Comparison of ENCODE assay signal across 1 cellular context in the genomic region with DNA sequence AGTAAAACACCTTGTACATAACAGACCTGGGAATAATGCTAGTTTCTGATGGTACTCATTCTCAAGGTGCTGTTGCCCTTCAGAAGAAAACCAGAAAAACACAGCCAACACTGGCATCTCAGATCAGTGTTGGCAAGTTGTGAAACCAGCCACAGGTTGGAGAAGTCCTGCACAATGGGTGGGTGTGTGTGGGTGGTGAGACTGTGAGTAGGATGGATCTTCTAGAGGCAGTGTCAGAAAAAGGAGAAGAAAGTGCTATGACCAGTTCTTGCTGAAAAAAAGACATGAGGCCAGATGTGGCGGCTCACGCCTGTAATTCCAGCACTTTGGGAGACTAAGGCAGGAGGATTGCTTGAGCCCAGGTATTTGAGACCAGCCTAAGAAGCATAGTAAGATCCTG.
TF ChIP-seq lines count a peak whose summit lies in the region.

No MANE protein-coding gene starts in this region.

TF ChIP-seq in K562, 482 proteins besides CTCF, POLR2A, EP300 and RAD21:
- TF ChIP-seq OTX1 (CRISPR knock-in tag; IDR thresholded peaks at IDR 0.05) = no peak
- no peak for TF ChIP-seq SIN3A (IDR thresholded peaks at IDR 0.05; ENCODE audit: borderline replicate concordance in 2 of 2, control insufficient read depth in 1 of 2, low read depth in 2 of 2, low read length in 2 of 2)
- TF ChIP-seq, protein P1, sequence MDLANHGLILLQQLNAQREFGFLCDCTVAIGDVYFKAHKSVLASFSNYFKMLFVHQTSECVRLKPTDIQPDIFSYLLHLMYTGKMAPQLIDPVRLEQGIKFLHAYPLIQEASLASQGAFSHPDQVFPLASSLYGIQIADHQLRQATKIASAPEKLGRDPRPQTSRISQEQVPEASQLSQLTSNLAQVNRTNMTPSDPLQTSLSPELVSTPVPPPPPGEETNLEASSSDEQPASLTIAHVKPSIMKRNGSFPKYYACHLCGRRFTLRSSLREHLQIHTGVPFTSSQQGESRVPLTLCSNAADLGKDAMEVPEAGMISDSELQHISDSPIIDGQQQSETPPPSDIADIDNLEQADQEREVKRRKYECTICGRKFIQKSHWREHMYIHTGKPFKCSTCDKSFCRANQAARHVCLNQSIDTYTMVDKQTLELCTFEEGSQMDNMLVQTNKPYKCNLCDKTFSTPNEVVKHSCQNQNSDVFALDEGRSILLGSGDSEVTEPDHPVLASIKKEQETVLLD (IDR thresholded peaks at IDR 0.05) = no peak
- TF ChIP-seq POLR3A (IDR thresholded peaks at IDR 0.05; ENCODE audit: borderline replicate concordance, extremely low read depth, insufficient read depth, insufficient read length) = no peak
- TF ChIP-seq NONO (IDR thresholded peaks at IDR 0.05; ENCODE audit: low read depth in 2 of 2, low read length in 1 of 2) = no peak
TF ChIP-seq in K562: peak in this region for 0.
